In genomic region chr2:162022290-162022945, GRCh38 we compare ENCODE assay signal across 13 cellular contexts. TPM values are rescaled to one million over a fixed set of nuclear protein-coding genes. Genes with fewer than 3 reads are reported as not detected.
A peak's percentile ranks its signal among the peaks of the same experiment; 100 is the strongest.
DNase-seq lines count a peak whose midpoint lies in the region; ATAC-seq, FAIRE-seq and TF ChIP-seq lines count a peak whose summit lies in the region.
"Had no signal": no experiment of that assay in that cellular context is flagged by ENCODE, and none has a peak within 500 bp of the region (broad histone marks: within the 10 kb centered on the region; RNA-seq: fewer than 3 reads in every experiment).

No MANE protein-coding gene starts in this region.

- H2AFZ ChIP-seq in GM23248 (no peak overlapping the region), keratinocyte (ENCODE audit: control insufficient read depth, low read length) (no peak overlapping the region)

- peaks cover 13% of the 10 kb centered on the region; the same call in 1 of the 2 replicates for H3F3A ChIP-seq in GM23248 (ENCODE audit: insufficient read depth)

- WGBS in GM23248 (ENCODE audit: low coverage in 1 of 2, low lambda C conversion rate in 2 of 2, missing lambda C conversion rate in 2 of 2), 2 experiments, result 78 to 83% methylated on average over 3 of the region's 3 CpGs

- FAIRE-seq in keratinocyte (lab: Jason Lieb, UNC) (peak; percentile 20), GM19239 (lab: Jason Lieb, UNC) (no peak)

- in situ Hi-C loops in GM23248 (cut with MboI), result no loop called here

- H3K4me2 ChIP-seq in GM23248 (ENCODE audit: unreplicated experiment) (no peak overlapping the region), keratinocyte (ENCODE audit: control insufficient read depth, extremely low read depth, insufficient read depth, low read depth, low read length) (no peak overlapping the region)

- H3K9me2 ChIP-seq in GM23248 (ENCODE audit: insufficient read depth), result no peaks in the 10 kb centered on the region

- H4K20me1 ChIP-seq in GM23248 (ENCODE audit: insufficient read depth) (no peaks in the 10 kb centered on the region), keratinocyte (ENCODE audit: control insufficient read depth, extremely low read depth, insufficient read depth, low read length) (no peaks in the 10 kb centered on the region)

- no peaks in the 10 kb centered on the region for H3K9me1 ChIP-seq in keratinocyte (ENCODE audit: control insufficient read depth, extremely low read depth, insufficient read depth, low read length)

- H3K27me3 ChIP-seq in GM23248 (replicated peaks; ENCODE audit: insufficient read depth) (no peaks in the 10 kb centered on the region), keratinocyte (ENCODE audit: control insufficient read depth, extremely low read depth, insufficient read depth, low read length) (no peaks in the 10 kb centered on the region)
- H3K27me3 ChIP-seq: SJCRH30 had no signal

- TF ChIP-seq CTCF in keratinocyte (optimal IDR thresholded peaks at IDR 0.05 in 1 of 3, IDR thresholded peaks at IDR 0.05 in 1 of 3, conservative IDR thresholded peaks at IDR 0.05 in 1 of 3; ENCODE audit: extremely low read depth in 1 of 3, insufficient read depth in 2 of 3, low read length in 3 of 3), result no peak

- no peak overlapping the region for H3K4me3 ChIP-seq in GM23248
- H3K4me3 ChIP-seq in keratinocyte (ENCODE audit: control insufficient read depth in 2 of 3, extremely low read depth in 1 of 3, insufficient read depth in 2 of 3, low read depth in 1 of 3, low read length in 3 of 3), result no peak overlapping the region
- H3K4me3 ChIP-seq: SJCRH30 had no signal

- peak; percentile 48 for DNase-seq in AG08396 (ENCODE audit: low spot score)
- peak; percentile 49 for DNase-seq in GM23248
- peak; percentile 33 for DNase-seq in amniotic epithelial cell (ENCODE audit: low read depth)
- no peak for DNase-seq in keratinocyte (ENCODE audit: low read depth, low spot score)
- DNase-seq in D341Med (ENCODE audit: low spot score), result no peak
- DNase-seq in GM19239 (ENCODE audit: insufficient read length, low spot score), result no peak
- DNase-seq: activated B cell treated with CpG ODN at 0.5 μM for 24 hours, head of caudate nucleus, NCI-H1105 treated with DMSO at 0.1 percent for 48 hours, NCI-H526, SJCRH30 had no signal

- H3K36me3 ChIP-seq in GM23248 (ENCODE audit: low read depth) (peaks cover 4% of the 10 kb centered on the region; the same call in 1 of the 2 replicates), keratinocyte (ENCODE audit: control insufficient read depth in 2 of 2, extremely low read depth in 1 of 2, insufficient read depth in 2 of 2, low read length in 2 of 2) (no peaks in the 10 kb centered on the region)
- H3K36me3 ChIP-seq: SJCRH30 had no signal

- H3K27ac ChIP-seq in GM23248 (no peak overlapping the region), keratinocyte (ENCODE audit: control insufficient read depth, insufficient read depth, low read length) (no peak overlapping the region)
- H3K27ac ChIP-seq: SJCRH30 had no signal

- dilution Hi-C loops in keratinocyte (cut with MboI; ENCODE audit: extremely low pct_ligation_motif_present, low sequenced_read_pairs), result no loop called here

- ATAC-seq in GM21619 (IDR thresholded peaks at IDR 0.05; ENCODE audit: unreplicated experiment) (no peak), HG03095 (IDR thresholded peaks at IDR 0.05; ENCODE audit: unreplicated experiment) (no peak)

- H3K79me2 ChIP-seq in GM23248 (ENCODE audit: insufficient read depth), result no peaks in the 10 kb centered on the region
- no peaks in the 10 kb centered on the region for H3K79me2 ChIP-seq in keratinocyte (ENCODE audit: control insufficient read depth, insufficient read depth, low read length)

- H3K9me3 ChIP-seq in GM23248 (ENCODE audit: low read depth), result no peaks in the 10 kb centered on the region
- no peaks in the 10 kb centered on the region for H3K9me3 ChIP-seq in keratinocyte (ENCODE audit: control insufficient read depth, low read depth, low read length)
- H3K9me3 ChIP-seq: SJCRH30 had no signal

- H3K4me1 ChIP-seq in GM23248 (ENCODE audit: insufficient read depth) (peaks cover 18% of the 10 kb centered on the region), keratinocyte (ENCODE audit: control insufficient read depth, extremely low read depth, insufficient read depth, low read length) (peaks cover 7% of the 10 kb centered on the region)

- no peak overlapping the region for H3K9ac ChIP-seq in GM23248
- H3K9ac ChIP-seq in keratinocyte (ENCODE audit: control insufficient read depth, extremely low read depth, insufficient read depth, low read length), result no peak overlapping the region

RNA-seq across cellular contexts. Expression of gene DPP4, which starts 51.6 kb away (rescaled TPM):
- total RNA-seq in GM23248 (2014; rRNA removed; shearing (Covaris generic)), result 33.5 and 39.9 TPM in 2 replicates
- polyA plus RNA-seq in GM23248 (2016; fragmentation: Nextera tagmentation; extraction: Ambion mirVana), result 30.1 and 31.6 TPM in 2 replicates
- 1.1 to 4.1 TPM (median 1.3 TPM) in 3 replicates for polyA plus RNA-seq in keratinocyte
- polyA plus RNA-seq in keratinocyte (2011; ENCODE audit: low read depth), result 3.2 TPM
- polyA plus RNA-seq in keratinocyte (2011; cell fraction: cytosol; rRNA removed), result 0.83 and 1.2 TPM in 2 replicates
- 5.2 and 6.8 TPM in 2 replicates for polyA plus RNA-seq in keratinocyte (2011; cell fraction: nucleus; rRNA removed)
- 0.78 and 1.1 TPM in 2 replicates for polyA plus RNA-seq in keratinocyte (2012; ENCODE audit: low replicate concordance)
- polyA minus RNA-seq in keratinocyte, result 0.62 to 5.3 TPM (median 3.3 TPM) in 3 replicates
- 0.96 TPM for polyA minus RNA-seq in keratinocyte (2011; cell fraction: cytosol; rRNA and poly(A)+ RNA removed)
- polyA minus RNA-seq in keratinocyte (2011; cell fraction: nucleus; rRNA and poly(A)+ RNA removed), result 7.1 and 13.3 TPM in 2 replicates
- total RNA-seq: SJCRH30 had no signal

Comparison
In these comparisons a context has a peak if more than half of its experiments do, and no peak if none do; other contexts are left out.
1. DNase-seq: peak in AG08396 (single experiment), GM23248 (single experiment) and amniotic epithelial cell (single experiment); none in keratinocyte (single experiment), D341Med (single experiment) and GM19239 (single experiment).